1 cellular context compared by ENCODE assay signal in genomic region chr19:1812426-1813196, GRCh38.
A peak's percentile ranks its signal among the peaks of the same experiment; 100 is the strongest.
TF ChIP-seq lines count a peak whose summit lies in the region.

No MANE protein-coding gene starts in this region.

TF ChIP-seq in HCT116, 20 proteins besides CTCF, POLR2A, EP300 and RAD21 (continued from another document):
- TF ChIP-seq YY1 (IDR thresholded peaks at IDR 0.05; ENCODE audit: extremely low read depth, insufficient replicate concordance, low read depth, low read length) (peak; percentile 47), EGR1 (IDR thresholded peaks at IDR 0.05; ENCODE audit: low read depth) (no peak), ELF1 (IDR thresholded peaks at IDR 0.05; ENCODE audit: borderline replicate concordance, low read depth) (no peak), SIN3A (IDR thresholded peaks at IDR 0.05; ENCODE audit: low read depth) (no peak), EZH2phosphoT487 (IDR thresholded peaks at IDR 0.05; ENCODE audit: borderline replicate concordance) (no peak), EZH2 (IDR thresholded peaks at IDR 0.05) (no peak), ZNF274 (IDR thresholded peaks at IDR 0.05; ENCODE audit: low read depth, low read length) (no peak), CEBPB (IDR thresholded peaks at IDR 0.05; ENCODE audit: low read depth) (no peak), POLR2AphosphoS5 (IDR thresholded peaks at IDR 0.05; ENCODE audit: low read depth, low read length) (peak; percentile 44), ZFX (IDR thresholded peaks at IDR 0.05) (no peak), FOSL1 (IDR thresholded peaks at IDR 0.05; ENCODE audit: low read depth) (no peak)
- TF ChIP-seq, protein P1, sequence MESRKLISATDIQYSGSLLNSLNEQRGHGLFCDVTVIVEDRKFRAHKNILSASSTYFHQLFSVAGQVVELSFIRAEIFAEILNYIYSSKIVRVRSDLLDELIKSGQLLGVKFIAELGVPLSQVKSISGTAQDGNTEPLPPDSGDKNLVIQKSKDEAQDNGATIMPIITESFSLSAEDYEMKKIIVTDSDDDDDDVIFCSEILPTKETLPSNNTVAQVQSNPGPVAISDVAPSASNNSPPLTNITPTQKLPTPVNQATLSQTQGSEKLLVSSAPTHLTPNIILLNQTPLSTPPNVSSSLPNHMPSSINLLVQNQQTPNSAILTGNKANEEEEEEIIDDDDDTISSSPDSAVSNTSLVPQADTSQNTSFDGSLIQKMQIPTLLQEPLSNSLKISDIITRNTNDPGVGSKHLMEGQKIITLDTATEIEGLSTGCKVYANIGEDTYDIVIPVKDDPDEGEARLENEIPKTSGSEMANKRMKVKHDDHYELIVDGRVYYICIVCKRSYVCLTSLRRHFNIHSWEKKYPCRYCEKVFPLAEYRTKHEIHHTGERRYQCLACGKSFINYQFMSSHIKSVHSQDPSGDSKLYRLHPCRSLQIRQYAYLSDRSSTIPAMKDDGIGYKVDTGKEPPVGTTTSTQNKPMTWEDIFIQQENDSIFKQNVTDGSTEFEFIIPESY (IDR thresholded peaks at IDR 0.05; ENCODE audit: extremely low read depth, insufficient replicate concordance, low read length): no peak
- TF ChIP-seq, protein P2, sequence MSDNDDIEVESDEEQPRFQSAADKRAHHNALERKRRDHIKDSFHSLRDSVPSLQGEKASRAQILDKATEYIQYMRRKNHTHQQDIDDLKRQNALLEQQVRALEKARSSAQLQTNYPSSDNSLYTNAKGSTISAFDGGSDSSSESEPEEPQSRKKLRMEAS (IDR thresholded peaks at IDR 0.05): no peak; the same call in 1 of the 2 replicates
